21 cellular contexts compared by ENCODE assay signal in genomic region chr6:4608361-4609115, GRCh38.
DNase-seq lines count a peak whose midpoint lies in the region; FAIRE-seq and TF ChIP-seq lines count a peak whose summit lies in the region.
"Had no signal": no experiment of that assay in that cellular context is flagged by ENCODE, and none has a peak within 500 bp of the region (broad histone marks: within the 10 kb centered on the region; RNA-seq: fewer than 3 reads in every experiment).

No MANE protein-coding gene starts in this region.

- peaks cover 30% of the 10 kb centered on the region for H3K4me1 ChIP-seq in endothelial cell of umbilical vein (ENCODE audit: control insufficient read depth, extremely low read depth, insufficient read depth, low read length)
- no peaks in the 10 kb centered on the region for H3K4me1 ChIP-seq in A673 (ENCODE audit: insufficient read depth, low read length, poor library complexity, severe bottlenecking)
- H3K4me1 ChIP-seq: HAP-1 had no signal

- no peak overlapping the region for H3K4me2 ChIP-seq in endothelial cell of umbilical vein (ENCODE audit: insufficient read depth, low read length)

- BruUV-seq in endothelial cell of umbilical vein (replicated peaks; lab: Mats Ljungman, UMichigan) (no TSS peak), A673 (replicated peaks; lab: Mats Ljungman, UMichigan) (no TSS peak)

- H3K4me1 Mint-ChIP-seq in nephron = peaks cover 62% of the 10 kb centered on the region
- H3K4me1 Mint-ChIP-seq in activated T-cell treated with anti-CD3 and anti-CD28 coated beads, Interleukin-2, amount 50 U/mL, for 24 hours (ENCODE audit: low read depth) = peaks cover 7% of the 10 kb centered on the region

- peaks cover 5% of the 10 kb centered on the region for H3K27me3 Mint-ChIP-seq in nephron (ENCODE audit: low read depth)
- peaks cover 7% of the 10 kb centered on the region for H3K27me3 Mint-ChIP-seq in activated T-cell treated with anti-CD3 and anti-CD28 coated beads, Interleukin-2, amount 50 U/mL, for 24 hours

- H3K9me3 ChIP-seq in endothelial cell of umbilical vein (replicated peaks; ENCODE audit: control insufficient read depth, insufficient read depth, low read length) = no peaks in the 10 kb centered on the region
- no peaks in the 10 kb centered on the region for H3K9me3 ChIP-seq in A673 (ENCODE audit: low read depth, low read length, poor library complexity, severe bottlenecking)
- H3K9me3 ChIP-seq: body of pancreas, HAP-1, right atrium auricular region had no signal

- H3K4me3 ChIP-seq in endothelial cell of umbilical vein (replicated peaks in 1 of 3; ENCODE audit: insufficient read depth in 1 of 3, low read depth in 1 of 3, low read length in 3 of 3) = no peak overlapping the region
- no peak overlapping the region for H3K4me3 ChIP-seq in A673 (ENCODE audit: low read depth, low read length, poor library complexity, severe bottlenecking)
- H3K4me3 ChIP-seq: body of pancreas, HAP-1, right atrium auricular region had no signal

- CTCF ChIA-PET in endothelial cell of umbilical vein (lab: Charles Lee) = no interaction called here
- CTCF ChIA-PET in A673 (lab: Charles Lee) = no interaction called here

- H3K27ac ChIP-seq in endothelial cell of umbilical vein (ENCODE audit: insufficient read depth, low read depth, low read length) (peak overlapping the region; percentile 83), A673 (ENCODE audit: low read depth, low read length, poor library complexity, severe bottlenecking) (no peak overlapping the region)
- H3K27ac ChIP-seq: foreskin keratinocyte, right atrium auricular region had no signal

- no peaks in the 10 kb centered on the region for H3K9me1 ChIP-seq in endothelial cell of umbilical vein (replicated peaks; ENCODE audit: control insufficient read depth, extremely low read depth, insufficient read depth, low read length)

- no peak overlapping the region for H3K9ac ChIP-seq in endothelial cell of umbilical vein (replicated peaks; ENCODE audit: extremely low read depth, insufficient read depth, low read length)

- POLR2A ChIA-PET in endothelial cell of umbilical vein (lab: Charles Lee) = no interaction called here
- POLR2A ChIA-PET in A673 (lab: Charles Lee; ENCODE audit: low non-redundant PET) = no interaction called here

- no peaks in the 10 kb centered on the region for H3K27me3 ChIP-seq in endothelial cell of umbilical vein (ENCODE audit: control insufficient read depth in 2 of 2, insufficient read depth in 2 of 2, low read length in 2 of 2)
- H3K27me3 ChIP-seq in A673 (replicated peaks; ENCODE audit: insufficient read depth, low read depth, low read length, poor library complexity) = no peaks in the 10 kb centered on the region
- H3K27me3 ChIP-seq: body of pancreas, foreskin keratinocyte, right atrium auricular region had no signal

- H4K20me1 ChIP-seq in endothelial cell of umbilical vein (replicated peaks; ENCODE audit: control insufficient read depth, extremely low read depth, insufficient read depth, low read length) = no peaks in the 10 kb centered on the region

- TF ChIP-seq CTCF in endothelial cell of umbilical vein (IDR thresholded peaks at IDR 0.05; ENCODE audit: extremely low read depth in 1 of 2, insufficient read depth in 1 of 2, low read depth in 1 of 2, low read length in 2 of 2) (no peak), nephron (IDR thresholded peaks at IDR 0.05; ENCODE audit: unreplicated experiment in 3 of 3) (no peak), A673 (conservative IDR thresholded peaks at IDR 0.05; ENCODE audit: low read depth, low read length) (no peak)

- intact Hi-C loops in endothelial cell of umbilical vein (cut with micrococcal nuclease) = loop anchor here (5.0 to 10.0 kb wide), 3 partner anchors 79 to 326 kb away; no protein-coding TSS in a partner anchor
- intact Hi-C loops in A673 (cut with micrococcal nuclease; ENCODE audit: unreplicated experiment) = no loop called here

- H3K36me3 ChIP-seq in endothelial cell of umbilical vein (ENCODE audit: control insufficient read depth in 2 of 2, extremely low read depth in 1 of 2, insufficient read depth in 2 of 2, low read length in 2 of 2) = no peaks in the 10 kb centered on the region
- H3K36me3 ChIP-seq in A673 (ENCODE audit: insufficient read depth, low read length, poor library complexity, severe bottlenecking) = no peaks in the 10 kb centered on the region
- H3K36me3 ChIP-seq: HAP-1, right atrium auricular region had no signal

- no peaks in the 10 kb centered on the region for H3K36me3 Mint-ChIP-seq in nephron (ENCODE audit: low read depth)
- H3K36me3 Mint-ChIP-seq in activated T-cell treated with anti-CD3 and anti-CD28 coated beads, Interleukin-2, amount 50 U/mL, for 24 hours (ENCODE audit: low read depth) = no peaks in the 10 kb centered on the region
- H3K36me3 Mint-ChIP-seq: stimulated activated memory B cell treated with anti-CD40 and anti-IgM and Interleukin-4, amounts not matched to agents 10 μg/mL and 1 μg/mL and 100 μg/mL, for 72 hours had no signal

- H2AFZ ChIP-seq in endothelial cell of umbilical vein (ENCODE audit: low read depth, low read length) = no peak overlapping the region

- dilution Hi-C loops in endothelial cell of umbilical vein (cut with MboI; ENCODE audit: extremely low pct_ligation_motif_present, low sequenced_read_pairs) = no loop called here

- H3K9me3 Mint-ChIP-seq in nephron = no peaks in the 10 kb centered on the region
- H3K9me3 Mint-ChIP-seq in activated T-cell treated with anti-CD3 and anti-CD28 coated beads, Interleukin-2, amount 50 U/mL, for 24 hours = no peaks in the 10 kb centered on the region
- H3K9me3 Mint-ChIP-seq: activated CD4-positive, alpha-beta memory T cell treated with anti-CD3 and anti-CD28 coated beads, Interleukin-2, amount 10 ng/mL, durations not matched to agents 7 days and 5 days; activated T-helper 2 cell treated with anti-CD3 and anti-CD28 coated beads, Interferon-gamma antibody, Interleukin-2, Interleukin-4, amounts not matched to agents 10 μg/mL and 5 μg/mL and 100 μg/mL, durations not matched to agents 14 hours and 24 hours and 36 hours; stimulated activated memory B cell treated with anti-CD40 and anti-IgM and Interleukin-4, amounts not matched to agents 10 μg/mL and 1 μg/mL and 100 μg/mL, for 72 hours had no signal

- no peak for TF ChIP-seq POLR2A in endothelial cell of umbilical vein (IDR thresholded peaks at IDR 0.05; ENCODE audit: low read depth, low read length)

- no peak overlapping the region for H3K4me3 Mint-ChIP-seq in nephron
- H3K4me3 Mint-ChIP-seq in activated T-cell treated with anti-CD3 and anti-CD28 coated beads, Interleukin-2, amount 50 U/mL, for 24 hours = no peak overlapping the region
- H3K4me3 Mint-ChIP-seq: activated CD4-positive, alpha-beta memory T cell treated with anti-CD3 and anti-CD28 coated beads, Interleukin-2, amount 10 ng/mL, durations not matched to agents 7 days and 5 days; stimulated activated memory B cell treated with anti-CD40 and anti-IgM and Interleukin-4, amounts not matched to agents 10 μg/mL and 1 μg/mL and 100 μg/mL, for 72 hours had no signal

- DNase-seq in NCI-H510A treated with DMSO at 0.1 percent for 48 hours (lab: John Stamatoyannopoulos, UW) (peak; percentile 16), NCI-H510A (lab: John Stamatoyannopoulos, UW) (no peak), endothelial cell of umbilical vein (ENCODE audit: low read depth, low spot score) (peak; percentile 29), A673 (ENCODE audit: low spot score) (no peak), A172 (ENCODE audit: low spot score) (no peak), activated gamma-delta T cell (lab: John Stamatoyannopoulos, UW) (no peak)
- DNase-seq in activated T-cell treated with anti-CD3 and anti-CD28 coated beads, Interleukin-2, amount 50 U/mL, for 24 hours = no peak
- DNase-seq: activated CD4-positive, alpha-beta memory T cell treated with anti-CD3 and anti-CD28 coated beads, Interleukin-2, amount 10 ng/mL, durations not matched to agents 7 days and 5 days; body of pancreas; effector CD8-positive, alpha-beta T cell; foreskin keratinocyte; Karpas-422; kidney glomerular epithelial cell; NCI-H2029; stimulated activated CD4-positive, alpha-beta T cell treated with anti-CD3 and anti-CD28 coated beads, Interleukin-4, amount 100 ng/mL, for 24 hours had no signal

- no peaks in the 10 kb centered on the region for H3K79me2 ChIP-seq in endothelial cell of umbilical vein (ENCODE audit: control insufficient read depth, insufficient read depth, low read length)

- peak overlapping the region; percentile 15 to 45 (median 41) for H3K27ac Mint-ChIP-seq in nephron
- H3K27ac Mint-ChIP-seq in activated T-cell treated with anti-CD3 and anti-CD28 coated beads, Interleukin-2, amount 50 U/mL, for 24 hours = no peak overlapping the region
- H3K27ac Mint-ChIP-seq: activated CD4-positive, alpha-beta memory T cell treated with anti-CD3 and anti-CD28 coated beads, Interleukin-2, amount 10 ng/mL, durations not matched to agents 7 days and 5 days; activated T-helper 2 cell treated with anti-CD3 and anti-CD28 coated beads, Interferon-gamma antibody, Interleukin-2, Interleukin-4, amounts not matched to agents 10 μg/mL and 5 μg/mL and 100 μg/mL, durations not matched to agents 14 hours and 24 hours and 36 hours; stimulated activated memory B cell treated with anti-CD40 and anti-IgM and Interleukin-4, amounts not matched to agents 10 μg/mL and 1 μg/mL and 100 μg/mL, for 72 hours had no signal

- no peak for FAIRE-seq in endothelial cell of umbilical vein (lab: Jason Lieb, UNC)
- FAIRE-seq: D721Med had no signal

TF ChIP-seq in endothelial cell of umbilical vein, 7 proteins besides CTCF, POLR2A, EP300 and RAD21:
- TF ChIP-seq JUN (IDR thresholded peaks at IDR 0.05; ENCODE audit: borderline replicate concordance, insufficient read depth, insufficient read length, low read depth) (peak; percentile 11), POLR2AphosphoS5 (IDR thresholded peaks at IDR 0.05; ENCODE audit: insufficient read depth, low read depth, low read length) (no peak)

Comparison
In these comparisons a context has a peak if more than half of its experiments do, and no peak if none do; other contexts are left out.
1. DNase-seq: peak in NCI-H510A treated with DMSO at 0.1 percent for 48 hours (single experiment) and endothelial cell of umbilical vein (single experiment); none in NCI-H510A (single experiment), activated T-cell treated with anti-CD3 and anti-CD28 coated beads, Interleukin-2, amount 50 U/mL, for 24 hours (single experiment), A673 (single experiment), A172 (single experiment) and activated gamma-delta T cell (single experiment).